In genomic region chr14:55054098-55054497, GRCh38 we compare ENCODE assay signal across 25 cellular contexts. TPM values are rescaled to one million over a fixed set of nuclear protein-coding genes. Genes with fewer than 3 reads are reported as not detected.
DNase-seq lines count a peak whose midpoint lies in the region; ATAC-seq and TF ChIP-seq lines count a peak whose summit lies in the region.
"Had no signal": no experiment of that assay in that cellular context is flagged by ENCODE, and none has a peak within 500 bp of the region (broad histone marks: within the 10 kb centered on the region; RNA-seq: fewer than 3 reads in every experiment).

No MANE protein-coding gene starts in this region.

- H3K27me3 Mint-ChIP-seq in HFFc6 (ENCODE audit: insufficient read depth) (no peaks in the 10 kb centered on the region), natural killer cell (ENCODE audit: low read depth in 2 of 2) (no peaks in the 10 kb centered on the region)
- no peaks in the 10 kb centered on the region for H3K27me3 Mint-ChIP-seq in activated naive CD8-positive, alpha-beta T cell treated with anti-CD3 and anti-CD28 coated beads for 36 hours
- H3K27me3 Mint-ChIP-seq: activated CD8-positive, alpha-beta memory T cell treated with anti-CD3 and anti-CD28 coated beads, Interleukin-2, amount 10 ng/mL, durations not matched to agents 7 days and 5 days had no signal

- H3K4me3 ChIP-seq in BLaER1 treated with 17β-estradiol and CSF1 and Interleukin-3, amounts not matched to agents 10 nM and 100 nM, result no peak overlapping the region
- H3K4me3 ChIP-seq: mucosa of descending colon, ovary, right lobe of liver had no signal

- H3K27ac Mint-ChIP-seq in HFFc6, result peak overlapping the region; percentile 9
- no peak overlapping the region for H3K27ac Mint-ChIP-seq in activated naive CD8-positive, alpha-beta T cell treated with anti-CD3 and anti-CD28 coated beads for 36 hours
- H3K27ac Mint-ChIP-seq in natural killer cell, result peak overlapping the region; percentile 86 to 93
- H3K27ac Mint-ChIP-seq: T-helper 1 cell treated with Interleukin-12 subunit alpha and Interleukin-12 subunit beta and Interleukin-4 antibody, amounts not matched to agents 30 μg/mL and 1 μg/mL, for 36 hours had no signal

- H3K9ac ChIP-seq in BLaER1 treated with 17β-estradiol and CSF1 and Interleukin-3, amounts not matched to agents 10 nM and 100 nM, result no peak overlapping the region

- ATAC-seq in natural killer cell (no peak), HG02678 (IDR thresholded peaks at IDR 0.05; ENCODE audit: unreplicated experiment) (no peak), GM21526 (IDR thresholded peaks at IDR 0.05; ENCODE audit: low FRiP score, unreplicated experiment) (no peak)
- ATAC-seq: activated CD8-positive, alpha-beta memory T cell treated with anti-CD3 and anti-CD28 coated beads, Interleukin-2, amount 10 ng/mL, durations not matched to agents 7 days and 5 days; foreskin keratinocyte; mucosa of descending colon; right lobe of liver had no signal

- H4K20me1 ChIP-seq in BLaER1 treated with 17β-estradiol and CSF1 and Interleukin-3, amounts not matched to agents 10 nM and 100 nM, result peaks cover 56 to 73% (median 71%) of the 10 kb centered on the region in 11 experiments

- intact Hi-C loops in natural killer cell (cut with micrococcal nuclease), result loop anchor here (5.0 to 10.0 kb wide), 2 partner anchors 221 to 528 kb away; partner anchors contain the start of genes FBXO34 and KTN1

- H3K4me2 ChIP-seq in BLaER1 treated with 17β-estradiol and CSF1 and Interleukin-3, amounts not matched to agents 10 nM and 100 nM, result peak overlapping the region in 8 of 11 experiments; percentile 23 to 99 (median 84); a peak in 9 of 22 replicates

- H3K36me3 ChIP-seq in BLaER1 treated with 17β-estradiol and CSF1 and Interleukin-3, amounts not matched to agents 10 nM and 100 nM, result peaks cover 34 to 65% (median 61%) of the 10 kb centered on the region in 11 experiments
- H3K36me3 ChIP-seq: ovary, right lobe of liver had no signal

- H3K9me3 Mint-ChIP-seq in HFFc6, result no peaks in the 10 kb centered on the region
- no peaks in the 10 kb centered on the region for H3K9me3 Mint-ChIP-seq in activated naive CD8-positive, alpha-beta T cell treated with anti-CD3 and anti-CD28 coated beads for 36 hours
- H3K9me3 Mint-ChIP-seq in natural killer cell, result no peaks in the 10 kb centered on the region
- H3K9me3 Mint-ChIP-seq: T-helper 1 cell treated with Interleukin-12 subunit alpha and Interleukin-12 subunit beta and Interleukin-4 antibody, amounts not matched to agents 30 μg/mL and 1 μg/mL, for 36 hours had no signal

- H3K4me3 Mint-ChIP-seq in HFFc6 (peak overlapping the region; percentile 34; the same call in 1 of the 2 replicates), natural killer cell (peak overlapping the region; percentile 92)
- H3K4me3 Mint-ChIP-seq in activated naive CD8-positive, alpha-beta T cell treated with anti-CD3 and anti-CD28 coated beads for 36 hours, result peak overlapping the region; percentile 50

- H3K4me1 Mint-ChIP-seq in HFFc6 (ENCODE audit: low read depth), result peaks cover 47% of the 10 kb centered on the region
- H3K4me1 Mint-ChIP-seq in activated naive CD8-positive, alpha-beta T cell treated with anti-CD3 and anti-CD28 coated beads for 36 hours, result peaks cover 46% of the 10 kb centered on the region
- H3K4me1 Mint-ChIP-seq in natural killer cell, result peaks cover 44 to 47% of the 10 kb centered on the region in 2 donors

- DNase-seq in HFFc6 (no peak), natural killer cell (no peak), NK-92 (lab: John Stamatoyannopoulos, UW; ENCODE audit: unreplicated experiment) (no peak), HCEC 1CT (no peak)
- no peak for DNase-seq in activated naive CD8-positive, alpha-beta T cell treated with anti-CD3 and anti-CD28 coated beads for 36 hours
- DNase-seq: activated CD4-positive, CD25-positive, alpha-beta regulatory T cell treated with anti-CD3 and anti-CD28 coated beads, Interleukin-2, amount 50 U/mL, for 72 hours; activated CD8-positive, alpha-beta memory T cell treated with anti-CD3 and anti-CD28 coated beads, Interleukin-2, amount 10 ng/mL, durations not matched to agents 7 days and 5 days; activated naive CD4-positive, alpha-beta T cell treated with Interleukin-2 at 50 U/mL for 16 hours; brain microvascular endothelial cell; cortex of kidney; foreskin keratinocyte; GDM1; KG1; mucosa of descending colon; NCI-H1092 treated with DMSO at 0.1 percent for 48 hours; NCI-H2081 treated with DMSO at 0.1 percent for 48 hours; NCI-H524 treated with DMSO at 0.1 percent for 48 hours; ovary; right lobe of liver; Right ventricle myocardium superior had no signal

- no peaks in the 10 kb centered on the region for H3K9me3 ChIP-seq in BLaER1 treated with 17β-estradiol and CSF1 and Interleukin-3, amounts not matched to agents 10 nM and 100 nM (replicated peaks in 1 of 11)
- H3K9me3 ChIP-seq: mucosa of descending colon, ovary, right lobe of liver had no signal

- H3K27ac ChIP-seq in BLaER1 treated with 17β-estradiol and CSF1 and Interleukin-3, amounts not matched to agents 10 nM and 100 nM, result no peak overlapping the region
- H3K27ac ChIP-seq: brain microvascular endothelial cell, epithelial cell of prostate, foreskin keratinocyte, ovary, right lobe of liver had no signal

- H3K27me3 ChIP-seq in BLaER1 treated with 17β-estradiol and CSF1 and Interleukin-3, amounts not matched to agents 10 nM and 100 nM, result no peaks in the 10 kb centered on the region
- H3K27me3 ChIP-seq: brain microvascular endothelial cell, foreskin keratinocyte, ovary, right lobe of liver had no signal

- peaks cover 46% of the 10 kb centered on the region for H3K36me3 Mint-ChIP-seq in HFFc6 (ENCODE audit: low read depth)
- H3K36me3 Mint-ChIP-seq in activated naive CD8-positive, alpha-beta T cell treated with anti-CD3 and anti-CD28 coated beads for 36 hours, result peaks cover 42% of the 10 kb centered on the region
- no peaks in the 10 kb centered on the region for H3K36me3 Mint-ChIP-seq in natural killer cell

- H3K4me1 ChIP-seq in BLaER1 treated with 17β-estradiol and CSF1 and Interleukin-3, amounts not matched to agents 10 nM and 100 nM, result peaks cover 19 to 52% (median 25%) of the 10 kb centered on the region in 10 experiments
- H3K4me1 ChIP-seq: foreskin keratinocyte had no signal

- no peak for TF ChIP-seq CTCF in HFFc6 (IDR thresholded peaks at IDR 0.05)
- no peak for TF ChIP-seq CTCF in natural killer cell (IDR thresholded peaks at IDR 0.05)

RNA-seq across cellular contexts. Expression of gene MAPK1IP1L, which starts 2.7 kb away (rescaled TPM):
- total RNA-seq in HFFc6 (2021; fragmentation: NEBNext Ultra II Directional; extraction: Animal tissue kit (Norgen Biotek cat#: 25700)), result 100 to 1,000 TPM; 114 to 150 (median 126) TPM
- 100 to 1,000 TPM; 118 to 122 TPM for total RNA-seq in activated naive CD8-positive, alpha-beta T cell treated with anti-CD3 and anti-CD28 coated beads for 36 hours
- 100 to 1,000 TPM; 119 to 140 (median 127) TPM for total RNA-seq in natural killer cell

RNA-seq across cellular contexts. Expression of gene SOCS4, which starts 27.1 kb away (rescaled TPM):
- 10 to 100 TPM; 22.1 to 26.2 (median 23.6) TPM for total RNA-seq in HFFc6 (2021; fragmentation: NEBNext Ultra II Directional; extraction: Animal tissue kit (Norgen Biotek cat#: 25700))
- total RNA-seq in activated naive CD8-positive, alpha-beta T cell treated with anti-CD3 and anti-CD28 coated beads for 36 hours, result 10 to 100 TPM; 24.9 to 28.6 TPM
- 10 to 100 TPM; 17.6 to 21.9 (median 21.9) TPM for total RNA-seq in natural killer cell

RNA-seq across cellular contexts. Expression of gene WDHD1, which starts 27.2 kb away (rescaled TPM):
- 10 to 100 TPM in 5 of 6 experiments, 1 to 10 TPM in 1; 9.8 to 20.3 (median 17.8) TPM for total RNA-seq in HFFc6 (2021; fragmentation: NEBNext Ultra II Directional; extraction: Animal tissue kit (Norgen Biotek cat#: 25700))
- 10 to 100 TPM; 66.0 to 69.2 TPM for total RNA-seq in activated naive CD8-positive, alpha-beta T cell treated with anti-CD3 and anti-CD28 coated beads for 36 hours
- 1 to 10 TPM; 4.5 to 5.4 (median 5.3) TPM for total RNA-seq in natural killer cell

Comparison
In these comparisons a context has a peak if more than half of its experiments do, and no peak if none do; other contexts are left out.
1. H3K4me3 Mint-ChIP-seq: peak in every context shown above with its lines; median percentile 92 in natural killer cell; 50 in activated naive CD8-positive, alpha-beta T cell treated with anti-CD3 and anti-CD28 coated beads for 36 hours; 34 in HFFc6.